In genomic region chr13:21013682-21014038, GRCh38 we compare ENCODE assay signal across 21 cellular contexts. TPM values are rescaled to one million over a fixed set of nuclear protein-coding genes. Genes with fewer than 3 reads are reported as not detected.
DNase-seq lines count a peak whose midpoint lies in the region; ATAC-seq and TF ChIP-seq lines count a peak whose summit lies in the region.
"Had no signal": no experiment of that assay in that cellular context is flagged by ENCODE, and none has a peak within 500 bp of the region (broad histone marks: within the 10 kb centered on the region; RNA-seq: fewer than 3 reads in every experiment).

No MANE protein-coding gene starts in this region.

- H3K36me3 Mint-ChIP-seq in activated CD8-positive, alpha-beta memory T cell treated with anti-CD3 and anti-CD28 coated beads, Interleukin-2, amount 10 ng/mL, durations not matched to agents 7 days and 5 days, result peaks cover 5% of the 10 kb centered on the region
- no peaks in the 10 kb centered on the region for H3K36me3 Mint-ChIP-seq in nephron (ENCODE audit: low read depth)
- H3K36me3 Mint-ChIP-seq: CD8-positive, alpha-beta memory T cell had no signal

- CTCF ChIA-PET in activated CD8-positive, alpha-beta memory T cell treated with anti-CD3 and anti-CD28 coated beads, Interleukin-2, amount 10 ng/mL, durations not matched to agents 7 days and 5 days (lab: Charles Lee), result no interaction called here

- H3K27ac Mint-ChIP-seq in activated CD8-positive, alpha-beta memory T cell treated with anti-CD3 and anti-CD28 coated beads, Interleukin-2, amount 10 ng/mL, durations not matched to agents 7 days and 5 days, result no peak overlapping the region
- H3K27ac Mint-ChIP-seq in nephron, result peak overlapping the region; percentile 88 to 95 (median 90)

- no peaks in the 10 kb centered on the region for H3K36me3 ChIP-seq in brain microvascular endothelial cell (replicated peaks)
- H3K36me3 ChIP-seq in thoracic aorta, result no peaks in the 10 kb centered on the region
- H3K36me3 ChIP-seq: neutrophil had no signal

- ATAC-seq in activated CD8-positive, alpha-beta memory T cell treated with anti-CD3 and anti-CD28 coated beads, Interleukin-2, amount 10 ng/mL, durations not matched to agents 7 days and 5 days, result no peak
- ATAC-seq in thoracic aorta (ENCODE audit: insufficient number of reproducible peaks, low FRiP score, low read depth), result no peak
- ATAC-seq in GM18502 (IDR thresholded peaks at IDR 0.05; ENCODE audit: poor library complexity, unreplicated experiment), result no peak
- ATAC-seq in GM21786 (IDR thresholded peaks at IDR 0.05; ENCODE audit: unreplicated experiment), result no peak
- ATAC-seq: HCT116 had no signal

- H3K9me3 ChIP-seq in thoracic aorta, result no peaks in the 10 kb centered on the region
- H3K9me3 ChIP-seq: A549, neutrophil had no signal

- H3K4me1 ChIP-seq in thoracic aorta (ENCODE audit: control insufficient read depth in 1 of 2, low read depth in 2 of 2), result peaks cover 51 to 75% of the 10 kb centered on the region in 2 donors

- in situ Hi-C loops in brain microvascular endothelial cell (cut with HindIII; ENCODE audit: low pct_ligation_motif_present, low sequenced_read_pairs), result no loop called here

- H3K4me1 Mint-ChIP-seq in activated CD8-positive, alpha-beta memory T cell treated with anti-CD3 and anti-CD28 coated beads, Interleukin-2, amount 10 ng/mL, durations not matched to agents 7 days and 5 days, result peaks cover 30% of the 10 kb centered on the region
- peaks cover 72% of the 10 kb centered on the region for H3K4me1 Mint-ChIP-seq in nephron

- H3K4me3 ChIP-seq in brain microvascular endothelial cell (ENCODE audit: low read depth, low read length) (no peak overlapping the region), thoracic aorta (no peak overlapping the region)
- H3K4me3 ChIP-seq: A549, coronary artery, PC-9, skin epidermis had no signal

- H3K4me3 Mint-ChIP-seq in activated CD8-positive, alpha-beta memory T cell treated with anti-CD3 and anti-CD28 coated beads, Interleukin-2, amount 10 ng/mL, durations not matched to agents 7 days and 5 days, result no peak overlapping the region
- no peak overlapping the region for H3K4me3 Mint-ChIP-seq in nephron
- H3K4me3 Mint-ChIP-seq: CD8-positive, alpha-beta memory T cell had no signal

- peak overlapping the region; percentile 90 for H3K27ac ChIP-seq in brain microvascular endothelial cell
- H3K27ac ChIP-seq in thoracic aorta, result peak overlapping the region; percentile 24 to 62
- H3K27ac ChIP-seq: neutrophil, PC-9 had no signal

- TF ChIP-seq CTCF in brain microvascular endothelial cell (IDR thresholded peaks at IDR 0.05; ENCODE audit: low read depth, low read length, missing control alignments), result no peak
- no peak for TF ChIP-seq CTCF in nephron (IDR thresholded peaks at IDR 0.05; ENCODE audit: unreplicated experiment in 3 of 3)
- TF ChIP-seq CTCF in thoracic aorta (IDR thresholded peaks at IDR 0.05), result no peak

- H3K27me3 ChIP-seq in brain microvascular endothelial cell (replicated peaks) (no peaks in the 10 kb centered on the region), thoracic aorta (replicated peaks; ENCODE audit: insufficient read depth) (no peaks in the 10 kb centered on the region)
- H3K27me3 ChIP-seq: neutrophil had no signal

- DNase-seq in activated CD8-positive, alpha-beta memory T cell treated with anti-CD3 and anti-CD28 coated beads, Interleukin-2, amount 50 U/mL, for 48 hours, result peak; percentile 18
- no peak for DNase-seq in activated CD8-positive, alpha-beta memory T cell treated with anti-CD3 and anti-CD28 coated beads, Interleukin-2, amount 10 ng/mL, durations not matched to agents 7 days and 5 days
- DNase-seq in brain microvascular endothelial cell (no peak), thoracic aorta (ENCODE audit: low spot score) (no peak), HuH-7.5 (ENCODE audit: low spot score) (no peak)
- DNase-seq: activated CD4-positive, alpha-beta T cell treated with anti-CD3 and anti-CD28 coated beads for 4 hours; activated naive CD4-positive, alpha-beta T cell; CD8-positive, alpha-beta memory T cell; Kasumi-1; mesendoderm; NCI-H1105 treated with DMSO at 0.1 percent for 48 hours; NCI-H2171; PC-9 had no signal

- H3K27me3 Mint-ChIP-seq in activated CD8-positive, alpha-beta memory T cell treated with anti-CD3 and anti-CD28 coated beads, Interleukin-2, amount 10 ng/mL, durations not matched to agents 7 days and 5 days, result no peaks in the 10 kb centered on the region
- H3K27me3 Mint-ChIP-seq in nephron (ENCODE audit: low read depth), result no peaks in the 10 kb centered on the region

- H3K9me3 Mint-ChIP-seq in activated CD8-positive, alpha-beta memory T cell treated with anti-CD3 and anti-CD28 coated beads, Interleukin-2, amount 10 ng/mL, durations not matched to agents 7 days and 5 days (ENCODE audit: low read depth), result no peaks in the 10 kb centered on the region
- H3K9me3 Mint-ChIP-seq in nephron, result no peaks in the 10 kb centered on the region
- H3K9me3 Mint-ChIP-seq: CD8-positive, alpha-beta memory T cell had no signal

RNA-seq across cellular contexts. Expression of gene LATS2, which starts 47.7 kb away (rescaled TPM):
- total RNA-seq in activated CD8-positive, alpha-beta memory T cell treated with anti-CD3 and anti-CD28 coated beads, Interleukin-2, amount 10 ng/mL, durations not matched to agents 7 days and 5 days, result 1 to 10 TPM; 2.8 to 4.7 TPM
- total RNA-seq in thoracic aorta, result 10 to 100 TPM; 40.1 to 59.2 TPM

Comparison
In these comparisons a context has a peak if more than half of its experiments do, and no peak if none do; other contexts are left out.
1. RNA of gene LATS2, which starts 47.7 kb away (total RNA-seq): 40.1 to 59.2 TPM in thoracic aorta; 2.8 to 4.7 TPM in activated CD8-positive, alpha-beta memory T cell treated with anti-CD3 and anti-CD28 coated beads, Interleukin-2, amount 10 ng/mL, durations not matched to agents 7 days and 5 days; every median in the first group is over 4 times any median in the second.